In the genomic region with DNA sequence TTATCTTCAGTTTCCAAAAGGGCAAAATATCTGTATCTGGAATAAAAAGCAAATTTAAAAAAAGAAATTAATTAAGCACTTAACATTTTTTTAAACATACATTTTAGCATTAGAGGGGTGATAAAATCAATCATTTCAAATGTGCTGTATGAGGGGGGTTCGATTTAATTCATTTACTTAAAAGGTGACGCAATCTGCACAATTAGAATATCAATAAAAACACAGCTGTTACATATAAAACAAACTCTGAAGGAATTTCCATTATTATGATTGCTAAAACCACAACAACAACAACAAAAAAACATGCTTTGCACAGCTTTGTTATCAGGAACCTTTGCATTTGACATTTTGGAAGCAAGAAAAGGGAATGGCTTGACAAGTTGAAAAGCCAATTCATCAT, we compare ENCODE assay signal across 20 cellular contexts.
"Had no signal": no experiment of that assay in that cellular context is flagged by ENCODE, and none has a peak within 500 bp of the region (broad histone marks: within the 10 kb centered on the region; RNA-seq: fewer than 3 reads in every experiment).

No MANE protein-coding gene starts in this region.

- H3K9ac ChIP-seq: KMS-11 had no signal

- H3K27ac ChIP-seq: KMS-11, SJCRH30 had no signal

- H3K4me1 ChIP-seq: SJCRH30 had no signal

- DNase-seq: Kasumi-1, MM.1S, NCI-H1092 treated with DMSO at 0.1 percent for 48 hours, NCI-H1436, NCI-H187, NCI-H2029, NCI-H2081 treated with DMSO at 0.1 percent for 48 hours, NCI-H2171, NCI-H226, NCI-H446, NCI-H510A, NCI-H524 treated with DMSO at 0.1 percent for 48 hours, NCI-H69, NCI-H774, SHP77 treated with DMSO at 0.1 percent for 48 hours, SJCRH30 had no signal

- H3K36me3 ChIP-seq: SJCRH30 had no signal

- H3K9me3 ChIP-seq: SJCRH30 had no signal

- H3K27me3 ChIP-seq: SJCRH30 had no signal

- H3K4me2 ChIP-seq: KMS-11 had no signal

- ATAC-seq: Panc1, Right ventricle myocardium inferior, SK-N-SH treated with all-trans-retinoic acid at 6 μM for 48 hours had no signal

- H3K4me3 ChIP-seq: SJCRH30 had no signal
